Comparison of ENCODE assay signal across 29 cellular contexts in the genomic region with DNA sequence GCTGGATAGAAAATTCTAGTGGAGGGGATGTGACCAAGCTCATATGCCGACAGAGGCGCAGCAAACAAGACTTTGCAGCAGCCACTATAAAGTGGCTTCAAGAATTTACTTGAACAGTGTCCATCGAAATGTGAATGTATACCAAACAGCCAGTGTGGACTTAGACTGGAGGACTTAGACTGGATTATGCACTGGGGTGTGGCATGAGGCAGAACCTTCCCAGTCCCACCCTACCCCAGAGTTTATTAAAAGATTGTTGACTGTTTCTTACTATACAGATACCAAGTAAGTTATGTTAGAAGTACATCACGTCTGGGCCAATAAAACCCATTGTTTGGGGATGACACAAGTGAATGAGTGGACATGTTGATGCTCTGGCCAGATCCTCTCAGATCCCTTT.
A peak's percentile ranks its signal among the peaks of the same experiment; 100 is the strongest.
DNase-seq lines count a peak whose midpoint lies in the region; ATAC-seq and TF ChIP-seq lines count a peak whose summit lies in the region.
"Had no signal": no experiment of that assay in that cellular context is flagged by ENCODE, and none has a peak within 500 bp of the region (broad histone marks: within the 10 kb centered on the region; RNA-seq: fewer than 3 reads in every experiment).

No MANE protein-coding gene starts in this region.

- H3K27ac ChIP-seq in breast epithelium (no peak overlapping the region), colonic mucosa (no peak overlapping the region), mesenchymal stem cell (ENCODE audit: low read length, poor library complexity, severe bottlenecking) (no peak overlapping the region)
- H3K27ac ChIP-seq: 22Rv1, SK-N-MC had no signal

- H3K18ac ChIP-seq in mesenchymal stem cell (ENCODE audit: low read depth in 1 of 2, low read length in 2 of 2), result peak overlapping the region; percentile 67 to 77

- H4K8ac ChIP-seq in mesenchymal stem cell (ENCODE audit: low read length), result no peak overlapping the region

- H2BK12ac ChIP-seq in mesenchymal stem cell (ENCODE audit: low read length in 2 of 2), result peak overlapping the region; percentile 56 to 92

- ATAC-seq in HG02759 (IDR thresholded peaks at IDR 0.05; ENCODE audit: unreplicated experiment), result no peak
- no peak for ATAC-seq in HG02798 (IDR thresholded peaks at IDR 0.05; ENCODE audit: poor library complexity, unreplicated experiment)
- ATAC-seq: GM12878, HepG2, Panc1 had no signal

- H4K91ac ChIP-seq in mesenchymal stem cell (ENCODE audit: low read length), result no peak overlapping the region

- WGBS in mesenchymal stem cell, result 79% methylated on average over 4 of the region's 4 CpGs

- H2BK5ac ChIP-seq in mesenchymal stem cell (ENCODE audit: low read depth, low read length, poor library complexity, severe bottlenecking), result no peak overlapping the region

- H3K4me1 ChIP-seq in breast epithelium (peaks cover 0 to 4% of the 10 kb centered on the region in 2 donors), colonic mucosa (no peaks in the 10 kb centered on the region), mesenchymal stem cell (ENCODE audit: control insufficient read depth, insufficient read depth, low read depth, low read length) (peaks cover 5% of the 10 kb centered on the region)

- H3K4me3 Mint-ChIP-seq in MCF 10A (ENCODE audit: unreplicated experiment), result no peak overlapping the region
- H3K4me3 Mint-ChIP-seq: CD14-positive monocyte; CD8-positive, alpha-beta memory T cell had no signal

- H3K4me3 ChIP-seq in breast epithelium (no peak overlapping the region), colonic mucosa (no peak overlapping the region), mesenchymal stem cell (ENCODE audit: insufficient read depth in 1 of 2, low read depth in 1 of 2, low read length in 2 of 2) (no peak overlapping the region)
- H3K4me3 ChIP-seq: GM12878, K562, SK-N-MC had no signal

- TF ChIP-seq CTCF in MCF 10A (IDR thresholded peaks at IDR 0.05; ENCODE audit: unreplicated experiment) (no peak), breast epithelium (IDR thresholded peaks at IDR 0.05) (no peak), colonic mucosa (IDR thresholded peaks at IDR 0.05) (no peak)

- H3K9me3 ChIP-seq in breast epithelium (no peaks in the 10 kb centered on the region), colonic mucosa (no peaks in the 10 kb centered on the region), mesenchymal stem cell (ENCODE audit: control insufficient read depth, low read length) (no peaks in the 10 kb centered on the region)
- H3K9me3 ChIP-seq: BE2C had no signal

- H3K23ac ChIP-seq in mesenchymal stem cell (ENCODE audit: low read length in 2 of 2), result no peak overlapping the region

- H2AFZ ChIP-seq in mesenchymal stem cell (ENCODE audit: low read depth, low read length), result no peak overlapping the region

- no peaks in the 10 kb centered on the region for H3K27me3 Mint-ChIP-seq in MCF 10A (ENCODE audit: insufficient read depth, unreplicated experiment)

- intact Hi-C loops in MCF 10A (cut with micrococcal nuclease), result no loop called here
- intact Hi-C loops in breast epithelium (cut with DNase I; ENCODE audit: low total_unique reads), result no loop called here
- intact Hi-C loops in colonic mucosa (cut with DNase I), result no loop called here

- TF ChIP-seq POLR2A in breast epithelium (IDR thresholded peaks at IDR 0.05), result no peak

- no TSS peak for BruUV-seq in MCF 10A (replicated peaks; lab: Mats Ljungman, UMichigan)

- CTCF ChIA-PET in MCF 10A (lab: Yijun Ruan, JAX), result no interaction called here

- H3K9ac ChIP-seq in colonic mucosa (ENCODE audit: low read depth in 2 of 2, low read length in 2 of 2) (no peak overlapping the region), mesenchymal stem cell (ENCODE audit: low read length) (no peak overlapping the region)

- peak overlapping the region; percentile 65 for H2BK15ac ChIP-seq in mesenchymal stem cell (ENCODE audit: low read depth, poor library complexity, severe bottlenecking)

- no peaks in the 10 kb centered on the region for H3K79me1 ChIP-seq in mesenchymal stem cell (replicated peaks; ENCODE audit: low read length, poor library complexity, severe bottlenecking)

- no peak overlapping the region for H3K14ac ChIP-seq in mesenchymal stem cell (ENCODE audit: low read length in 2 of 2)

- H2BK120ac ChIP-seq in mesenchymal stem cell (ENCODE audit: low read depth, low read length), result peak overlapping the region; percentile 24

- no peaks in the 10 kb centered on the region for H3K9me3 Mint-ChIP-seq in MCF 10A (ENCODE audit: unreplicated experiment)
- H3K9me3 Mint-ChIP-seq: CD14-positive monocyte had no signal

- peak overlapping the region; percentile 99 for H3K27ac Mint-ChIP-seq in MCF 10A (ENCODE audit: low read depth, unreplicated experiment)
- H3K27ac Mint-ChIP-seq: CD14-positive monocyte had no signal

- H3K36me3 ChIP-seq in breast epithelium (no peaks in the 10 kb centered on the region), colonic mucosa (no peaks in the 10 kb centered on the region), mesenchymal stem cell (ENCODE audit: control insufficient read depth in 1 of 2, insufficient read depth in 2 of 2, low read depth in 1 of 2, low read length in 2 of 2) (no peaks in the 10 kb centered on the region)
- H3K36me3 ChIP-seq: BE2C had no signal

- DNase-seq in MCF 10A (ENCODE audit: unreplicated experiment) (no peak), breast epithelium (ENCODE audit: low spot score in 2 of 2) (no peak), colonic mucosa (peak; percentile 35), mesenchymal stem cell (no peak), OCI-M1 (lab: John Stamatoyannopoulos, UW) (no peak)
- DNase-seq: ACHN; BE2C; CD8-positive, alpha-beta memory T cell; DMS 273 treated with DMSO at 0.1 percent for 48 hours; DMS79; EL; GDM1; HCEC 1CT; Kasumi-1; MM.1S; NCI-H1417; NCI-H1694; NCI-H2029 treated with DMSO at 0.1 percent for 48 hours; NCI-H526 treated with DMSO at 0.1 percent for 48 hours; SIG-M5 had no signal

- H3K4me1 Mint-ChIP-seq in MCF 10A (ENCODE audit: insufficient read depth, unreplicated experiment), result peaks cover 74% of the 10 kb centered on the region
- H3K4me1 Mint-ChIP-seq: CD8-positive, alpha-beta memory T cell had no signal

- peaks cover 8% of the 10 kb centered on the region for H3K36me3 Mint-ChIP-seq in MCF 10A (ENCODE audit: insufficient read depth, unreplicated experiment)
- H3K36me3 Mint-ChIP-seq: CD8-positive, alpha-beta memory T cell had no signal

- no peak overlapping the region for H3K4ac ChIP-seq in mesenchymal stem cell (ENCODE audit: low read depth in 1 of 2, low read length in 2 of 2)

- POLR2A ChIA-PET in MCF 10A (lab: Yijun Ruan, JAX), result interaction anchor here (0.6 to 7.0 kb wide), 6 partner anchors 11 to 562 kb away, joined by 4 to 84 read pairs (median 12); a partner anchor contains a TSS

- no peaks in the 10 kb centered on the region for H3K27me3 ChIP-seq in breast epithelium
- no peaks in the 10 kb centered on the region for H3K27me3 ChIP-seq in colonic mucosa
- H3K27me3 ChIP-seq in mesenchymal stem cell (ENCODE audit: control insufficient read depth in 1 of 2, insufficient read depth in 1 of 2, low read length in 2 of 2), result no peaks in the 10 kb centered on the region
- H3K27me3 ChIP-seq: BE2C had no signal

- peak overlapping the region; percentile 61 for H2AK5ac ChIP-seq in mesenchymal stem cell (ENCODE audit: low read length, severe bottlenecking)

- H3K4me2 ChIP-seq in mesenchymal stem cell (ENCODE audit: low read length, poor library complexity, severe bottlenecking), result no peak overlapping the region
